Comparison of ENCODE assay signal across 17 cellular contexts in genomic region chr6:40583694-40584093, GRCh38. TPM values are rescaled to one million over a fixed set of nuclear protein-coding genes. Genes with fewer than 3 reads are reported as not detected.
"Had no signal": no experiment of that assay in that cellular context is flagged by ENCODE, and none has a peak within 500 bp of the region (broad histone marks: within the 10 kb centered on the region; RNA-seq: fewer than 3 reads in every experiment).

No MANE protein-coding gene starts in this region.

- H3K27ac Mint-ChIP-seq: activated naive CD4-positive, alpha-beta T cell treated with anti-CD3 and anti-CD28 coated beads, Interleukin-2, amount 50 U/mL, for 24 hours; naive B cell; stimulated activated memory B cell treated with anti-CD40 and anti-IgM and Interleukin-4, amounts not matched to agents 10 μg/mL and 1 μg/mL and 100 μg/mL, for 72 hours; WTC11 had no signal

- ATAC-seq: lower lobe of right lung; stimulated activated memory B cell treated with anti-CD40 and anti-IgM and Interleukin-4, amounts not matched to agents 10 μg/mL and 1 μg/mL and 100 μg/mL, for 72 hours; WTC11 had no signal

- H3K9me3 Mint-ChIP-seq: activated naive CD4-positive, alpha-beta T cell treated with anti-CD3 and anti-CD28 coated beads, Interleukin-2, amount 50 U/mL, for 24 hours; naive B cell; WTC11 had no signal

- H3K36me3 Mint-ChIP-seq: activated naive CD4-positive, alpha-beta T cell treated with anti-CD3 and anti-CD28 coated beads, Interleukin-2, amount 50 U/mL, for 24 hours; naive B cell; stimulated activated memory B cell treated with anti-CD40 and anti-IgM and Interleukin-4, amounts not matched to agents 10 μg/mL and 1 μg/mL and 100 μg/mL, for 72 hours; WTC11 had no signal

- H3K4me3 Mint-ChIP-seq: activated naive CD4-positive, alpha-beta T cell treated with anti-CD3 and anti-CD28 coated beads, Interleukin-2, amount 50 U/mL, for 24 hours; stimulated activated memory B cell treated with anti-CD40 and anti-IgM and Interleukin-4, amounts not matched to agents 10 μg/mL and 1 μg/mL and 100 μg/mL, for 72 hours; WTC11 had no signal

- DNase-seq: activated CD4-positive, alpha-beta T cell treated with anti-CD3 and anti-CD28 coated beads for 48 hours; activated T-cell treated with anti-CD3 and anti-CD28 coated beads, Interleukin-2, amount 50 U/mL, for 1 hour; amygdala; brain microvascular endothelial cell; cerebellar nuclear complex; hypothalamus; lower lobe of right lung; midbrain; naive B cell; tibial artery had no signal

RNA-seq across cellular contexts. Expression of gene LRFN2, which starts 3.5 kb away (rescaled TPM):
- total RNA-seq: activated CD8-positive, alpha-beta memory T cell treated with anti-CD3 and anti-CD28 coated beads for 36 hours; fibroblast of villous mesenchyme; lower lobe of right lung; posterior vena cava; right atrium auricular region had no signal
